21 cellular contexts compared by ENCODE assay signal in the genomic region with DNA sequence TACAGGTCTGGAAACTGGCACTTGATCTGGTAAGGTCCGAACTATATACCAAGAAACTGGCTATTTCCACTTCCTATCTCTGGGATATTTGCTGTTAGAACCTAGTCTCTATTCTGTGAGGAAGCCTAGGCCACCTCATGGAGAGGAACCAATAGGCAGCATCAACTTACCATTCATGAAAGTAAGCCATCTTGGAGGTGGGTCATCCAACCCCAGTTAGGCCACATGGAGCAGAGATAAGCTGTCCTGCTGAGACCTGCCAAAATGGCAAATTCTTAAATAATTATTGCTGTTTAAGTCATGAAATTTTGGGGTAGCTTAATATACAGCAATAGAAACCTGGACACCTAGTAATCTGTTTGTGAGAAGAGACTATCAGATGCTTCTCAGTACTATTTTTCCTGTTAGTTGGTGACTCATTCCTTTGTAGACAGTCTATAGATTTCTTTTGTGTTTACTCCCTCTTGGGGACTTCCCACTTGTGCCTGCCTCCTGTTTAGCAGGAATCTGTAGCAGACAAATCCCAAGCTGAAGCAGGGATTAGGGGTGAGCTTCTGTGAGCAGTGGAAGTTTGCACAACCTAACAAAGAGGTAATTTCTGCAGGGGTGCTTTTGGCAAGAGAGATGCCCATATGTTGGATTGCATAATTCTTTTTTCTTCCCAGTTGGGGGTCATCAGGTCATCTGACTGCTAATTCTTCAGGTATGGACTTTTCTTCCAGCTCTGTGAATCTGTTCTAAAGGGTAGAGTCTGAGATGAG.
A peak's percentile ranks its signal among the peaks of the same experiment; 100 is the strongest.
DNase-seq lines count a peak whose midpoint lies in the region; ATAC-seq and TF ChIP-seq lines count a peak whose summit lies in the region.
"Had no signal": no experiment of that assay in that cellular context is flagged by ENCODE, and none has a peak within 500 bp of the region (broad histone marks: within the 10 kb centered on the region; RNA-seq: fewer than 3 reads in every experiment).

No MANE protein-coding gene starts in this region.

- peaks cover 2% of the 10 kb centered on the region for H3K36me3 Mint-ChIP-seq in progenitor cell of endocrine pancreas (ENCODE audit: insufficient read depth)
- H3K36me3 Mint-ChIP-seq: immature natural killer cell, T-cell had no signal

- peak; percentile 19 for DNase-seq in EL
- DNase-seq in NCI-H82 (lab: John Stamatoyannopoulos, UW) = peak; percentile 94
- peak; percentile 52 for DNase-seq in epithelial cell of esophagus (ENCODE audit: low read depth)
- DNase-seq in progenitor cell of endocrine pancreas (ENCODE audit: low spot score, unreplicated experiment) = no peak
- DNase-seq in NCI-H2196 treated with DMSO at 0.1 percent for 48 hours (lab: John Stamatoyannopoulos, UW; ENCODE audit: unreplicated experiment) = no peak
- DNase-seq in epidermal melanocyte (ENCODE audit: insufficient read length, low spot score) = no peak
- DNase-seq: BE2C; DND-41; effector memory CD4-positive, alpha-beta T cell; H9; immature natural killer cell; midbrain; NCI-H1417; NCI-H446 treated with DMSO at 0.1 percent for 48 hours; nucleus accumbens; Peyer's patch; T-cell had no signal

- H3K27me3 Mint-ChIP-seq in progenitor cell of endocrine pancreas = no peaks in the 10 kb centered on the region
- H3K27me3 Mint-ChIP-seq: IgD-negative memory B cell had no signal

- peaks cover 4% of the 10 kb centered on the region for H3K9me3 Mint-ChIP-seq in progenitor cell of endocrine pancreas (ENCODE audit: low read depth)
- H3K9me3 Mint-ChIP-seq: T-cell had no signal

- peak overlapping the region; percentile 72 for H3K27ac Mint-ChIP-seq in progenitor cell of endocrine pancreas
- H3K27ac Mint-ChIP-seq: IgD-negative memory B cell, immature natural killer cell, T-cell, WTC11 had no signal

- ATAC-seq in HG03097 (IDR thresholded peaks at IDR 0.05; ENCODE audit: low FRiP score, unreplicated experiment) = no peak
- ATAC-seq: gastroesophageal sphincter, T-cell, WTC11 had no signal

- peaks cover 6% of the 10 kb centered on the region for H3K4me1 Mint-ChIP-seq in progenitor cell of endocrine pancreas (ENCODE audit: low read depth)
- H3K4me1 Mint-ChIP-seq: IgD-negative memory B cell, immature natural killer cell, T-cell had no signal

- no peak for TF ChIP-seq CTCF in epithelial cell of esophagus (IDR thresholded peaks at IDR 0.05; ENCODE audit: insufficient read depth, low read depth, low read length, missing control alignments)
- no peak for TF ChIP-seq CTCF in progenitor cell of endocrine pancreas (IDR thresholded peaks at IDR 0.05; ENCODE audit: unreplicated experiment)

- H3K4me3 ChIP-seq in epithelial cell of esophagus (ENCODE audit: low read length) = no peak overlapping the region
- H3K4me3 ChIP-seq: gastroesophageal sphincter, Peyer's patch had no signal

- H3K4me3 Mint-ChIP-seq in progenitor cell of endocrine pancreas (ENCODE audit: low read depth) = no peak overlapping the region
- H3K4me3 Mint-ChIP-seq: H9, IgD-negative memory B cell, immature natural killer cell, T-cell, WTC11 had no signal

Comparison
In these comparisons a context has a peak if more than half of its experiments do, and no peak if none do; other contexts are left out.
1. DNase-seq: peak in EL (single experiment), NCI-H82 (single experiment) and epithelial cell of esophagus (single experiment); none in progenitor cell of endocrine pancreas (single experiment), NCI-H2196 treated with DMSO at 0.1 percent for 48 hours (single experiment) and epidermal melanocyte (single experiment).